8 cellular contexts compared by ENCODE assay signal in genomic region chr15:52677593-52677992, GRCh38. TPM values are rescaled to one million over a fixed set of nuclear protein-coding genes. Genes with fewer than 3 reads are reported as not detected.
DNase-seq lines count a peak whose midpoint lies in the region; ATAC-seq and TF ChIP-seq lines count a peak whose summit lies in the region.

No MANE protein-coding gene starts in this region.

- DNase-seq in CD4-positive, alpha-beta T cell, result no peak
- DNase-seq in dorsolateral prefrontal cortex (no peak), osteoblast (ENCODE audit: insufficient read length, low spot score, missing footprints) (no peak), DMS114 treated with DMSO at 0.1 percent for 48 hours (lab: John Stamatoyannopoulos, UW; ENCODE audit: unreplicated experiment) (no peak)

- intact Hi-C loops in CD4-positive, alpha-beta T cell (cut with DNase I, micrococcal nuclease), result loop anchor here in 1 of 2 experiments (2.0 to 10.0 kb wide), 6 partner anchors 17 to 423 kb away; partner anchors contain the start of genes ARPP19 and MYO5A
- intact Hi-C loops in dorsolateral prefrontal cortex (cut with DNase I), result loop anchor here in 1 of 2 donors (5.0 kb wide), 1 partner anchor 150 kb away; the partner anchor contains the start of gene MYO5A

- H3K4me1 Mint-ChIP-seq in CD4-positive, alpha-beta T cell (ENCODE audit: low read depth), result peaks cover 73% of the 10 kb centered on the region

- H3K9me3 Mint-ChIP-seq in CD4-positive, alpha-beta T cell, result no peaks in the 10 kb centered on the region

- H3K4me3 ChIP-seq in dorsolateral prefrontal cortex (peak overlapping the region; percentile 62 to 99 (median 90)), osteoblast (ENCODE audit: insufficient read depth, low read length) (peak overlapping the region; percentile 87)

- peak overlapping the region; percentile 83 for H2AFZ ChIP-seq in osteoblast (ENCODE audit: low read length)

- H3K36me3 ChIP-seq in KOPT-K1 (ENCODE audit: insufficient read depth, low read length) (peaks cover 23% of the 10 kb centered on the region; the same call in 1 of the 2 replicates), osteoblast (ENCODE audit: insufficient read depth, low read length) (peaks cover 23% of the 10 kb centered on the region)

- peaks cover 17% of the 10 kb centered on the region for H3K4me1 ChIP-seq in osteoblast (ENCODE audit: insufficient read depth, low read length)

- H3K79me2 ChIP-seq in osteoblast (ENCODE audit: insufficient read depth, low read length), result peaks cover 31% of the 10 kb centered on the region

- no peaks in the 10 kb centered on the region for H3K27me3 ChIP-seq in CD4-positive, alpha-beta T cell (ENCODE audit: control insufficient read depth, insufficient read depth, low read length)
- H3K27me3 ChIP-seq in dorsolateral prefrontal cortex (no peaks in the 10 kb centered on the region), osteoblast (ENCODE audit: insufficient read depth, low read length) (peaks cover 16% of the 10 kb centered on the region)

- peak overlapping the region; percentile 97 for H3K27ac Mint-ChIP-seq in CD4-positive, alpha-beta T cell

- H3K27me3 Mint-ChIP-seq in CD4-positive, alpha-beta T cell, result no peaks in the 10 kb centered on the region

- peaks cover 61% of the 10 kb centered on the region for H3K36me3 Mint-ChIP-seq in CD4-positive, alpha-beta T cell (ENCODE audit: low read depth)

- peak overlapping the region; percentile 99 for H3K27ac ChIP-seq in CD4-positive, alpha-beta T cell (ENCODE audit: low read depth, low read length)
- H3K27ac ChIP-seq in KOPT-K1 (ENCODE audit: low read depth, low read length, poor library complexity, severe bottlenecking), result peak overlapping the region; percentile 83
- peak overlapping the region in 56 of 59 donors; percentile 37 to 99 (median 96) for H3K27ac ChIP-seq in dorsolateral prefrontal cortex
- peak overlapping the region; percentile 81 for H3K27ac ChIP-seq in osteoblast (ENCODE audit: low read depth, low read length)

- peak overlapping the region; percentile 96 for H3K4me3 Mint-ChIP-seq in CD4-positive, alpha-beta T cell

- CTCF ChIA-PET in CD4-positive, alpha-beta T cell (lab: Charles Lee), result interaction anchor here (1.0 kb wide), 1 partner anchor 58 kb away, joined by 3 read pairs; no protein-coding TSS in a partner anchor

- H4K20me1 ChIP-seq in osteoblast (ENCODE audit: insufficient read depth, low read length), result peaks cover 3% of the 10 kb centered on the region

- ATAC-seq in CD4-positive, alpha-beta T cell (ENCODE audit: poor library complexity), result no peak
- ATAC-seq in GM21360 (IDR thresholded peaks at IDR 0.05; ENCODE audit: unreplicated experiment) (peak; percentile 16), HG02970 (IDR thresholded peaks at IDR 0.05; ENCODE audit: low FRiP score, unreplicated experiment) (no peak), HG03521 (IDR thresholded peaks at IDR 0.05; ENCODE audit: unreplicated experiment) (no peak)

- peak overlapping the region; percentile 97 for H3K4me2 ChIP-seq in osteoblast (ENCODE audit: insufficient read depth, low read length)

- no peaks in the 10 kb centered on the region for H3K9me3 ChIP-seq in CD4-positive, alpha-beta T cell (ENCODE audit: control insufficient read depth, low read length)
- H3K9me3 ChIP-seq in KOPT-K1 (ENCODE audit: insufficient read depth, low read length, poor library complexity, severe bottlenecking) (no peaks in the 10 kb centered on the region), osteoblast (ENCODE audit: low read depth, low read length) (no peaks in the 10 kb centered on the region)

- TF ChIP-seq CTCF in CD4-positive, alpha-beta T cell (IDR thresholded peaks at IDR 0.05), result no peak
- TF ChIP-seq CTCF in dorsolateral prefrontal cortex (IDR thresholded peaks at IDR 0.05 in 54 of 56, conservative IDR thresholded peaks at IDR 0.05 in 2 of 56; ENCODE audit: low read depth in 1 of 56, partially characterized antibody in 56 of 56), result no peak
- no peak for TF ChIP-seq CTCF in osteoblast (IDR thresholded peaks at IDR 0.05; ENCODE audit: extremely low read depth, low read depth, low read length)

- POLR2A ChIA-PET in CD4-positive, alpha-beta T cell (lab: Charles Lee), result interaction anchor here (0.6 to 1.3 kb wide), 7 partner anchors 13 to 498 kb away, joined by 3 to 5 read pairs (median 3); no protein-coding TSS in a partner anchor

RNA-seq across cellular contexts. Expression of gene ATOSA, which starts 1.6 kb away (rescaled TPM):
- total RNA-seq in CD4-positive, alpha-beta T cell, result 100 to 1,000 TPM; 137 TPM
- total RNA-seq in dorsolateral prefrontal cortex, result 10 to 100 TPM; 34.8 to 88.4 (median 52.9) TPM
- total RNA-seq in osteoblast, result 34.4 and 47.4 TPM in 2 replicates
